In genomic region chr17:1025733-1026598, GRCh38 we compare ENCODE assay signal across 21 cellular contexts. TPM values are rescaled to one million over a fixed set of nuclear protein-coding genes. Genes with fewer than 3 reads are reported as not detected.
DNase-seq lines count a peak whose midpoint lies in the region; ATAC-seq and TF ChIP-seq lines count a peak whose summit lies in the region.
"Had no signal": no experiment of that assay in that cellular context is flagged by ENCODE, and none has a peak within 500 bp of the region (broad histone marks: within the 10 kb centered on the region; RNA-seq: fewer than 3 reads in every experiment).

No MANE protein-coding gene starts in this region.

- H3K14ac ChIP-seq in mesenchymal stem cell (ENCODE audit: low read length in 2 of 2), result no peak overlapping the region

- no peak overlapping the region for H3K4me3 ChIP-seq in CD4-positive, alpha-beta memory T cell (ENCODE audit: low read length in 2 of 2)
- H3K4me3 ChIP-seq in osteoblast (ENCODE audit: insufficient read depth, low read length) (no peak overlapping the region), mesenchymal stem cell (ENCODE audit: insufficient read depth in 1 of 2, low read depth in 1 of 2, low read length in 2 of 2) (no peak overlapping the region)
- H3K4me3 ChIP-seq: A549, Peyer's patch had no signal

- no peak overlapping the region for H3K9ac ChIP-seq in mesenchymal stem cell (ENCODE audit: low read length)

- whole genome bisulfite sequencing in mesenchymal stem cell, result 90% methylated on average over 30 of the region's 30 CpGs

- peak overlapping the region in 5 of 7 donors; percentile 40 to 88 (median 70) for H3K27ac Mint-ChIP-seq in CD4-positive, alpha-beta memory T cell
- H3K27ac Mint-ChIP-seq in WTC11 (peak overlapping the region; percentile 84), endothelial cell (ENCODE audit: unreplicated experiment) (no peak overlapping the region)
- H3K27ac Mint-ChIP-seq: CD8-positive, alpha-beta T cell had no signal

- no peak overlapping the region for H3K23ac ChIP-seq in mesenchymal stem cell (ENCODE audit: low read length in 2 of 2)

- no peaks in the 10 kb centered on the region for H3K9me3 Mint-ChIP-seq in CD4-positive, alpha-beta memory T cell
- no peaks in the 10 kb centered on the region for H3K9me3 Mint-ChIP-seq in WTC11
- H3K9me3 Mint-ChIP-seq in endothelial cell (ENCODE audit: unreplicated experiment), result no peaks in the 10 kb centered on the region
- H3K9me3 Mint-ChIP-seq: CD8-positive, alpha-beta T cell had no signal

- H3K4me1 ChIP-seq in CD4-positive, alpha-beta memory T cell (ENCODE audit: insufficient read depth, low read length), result no peaks in the 10 kb centered on the region
- H3K4me1 ChIP-seq in osteoblast (ENCODE audit: insufficient read depth, low read length) (peaks cover 10% of the 10 kb centered on the region), mesenchymal stem cell (ENCODE audit: control insufficient read depth, insufficient read depth, low read depth, low read length) (peaks cover 27% of the 10 kb centered on the region)
- H3K4me1 ChIP-seq: A549 had no signal

- no peaks in the 10 kb centered on the region for H3K4me1 Mint-ChIP-seq in CD4-positive, alpha-beta memory T cell
- H3K4me1 Mint-ChIP-seq in WTC11, result no peaks in the 10 kb centered on the region
- H3K4me1 Mint-ChIP-seq in endothelial cell (ENCODE audit: unreplicated experiment), result no peaks in the 10 kb centered on the region

- no peak overlapping the region for H3K18ac ChIP-seq in mesenchymal stem cell (ENCODE audit: low read depth in 1 of 2, low read length in 2 of 2)

- TF ChIP-seq CTCF in WTC11 (IDR thresholded peaks at IDR 0.05), result no peak
- no peak for TF ChIP-seq CTCF in endothelial cell (IDR thresholded peaks at IDR 0.05; ENCODE audit: unreplicated experiment)
- no peak for TF ChIP-seq CTCF in osteoblast (IDR thresholded peaks at IDR 0.05; ENCODE audit: extremely low read depth, low read depth, low read length)

- no peak overlapping the region for H2BK15ac ChIP-seq in mesenchymal stem cell (ENCODE audit: low read depth, poor library complexity, severe bottlenecking)

- H3K4ac ChIP-seq in mesenchymal stem cell (ENCODE audit: low read depth in 1 of 2, low read length in 2 of 2), result no peak overlapping the region

- H4K20me1 ChIP-seq in osteoblast (ENCODE audit: insufficient read depth, low read length), result peaks cover 14% of the 10 kb centered on the region

- H2BK12ac ChIP-seq in mesenchymal stem cell (ENCODE audit: low read length in 2 of 2), result no peak overlapping the region

- in situ Hi-C loops in G401 (cut with HindIII; ENCODE audit: low sequenced_read_pairs), result no loop called here

- H3K79me2 ChIP-seq in osteoblast (ENCODE audit: insufficient read depth, low read length), result peaks cover 14% of the 10 kb centered on the region

- POLR2A ChIA-PET in CD4-positive, alpha-beta memory T cell (lab: Charles Lee; ENCODE audit: partially characterized antibody), result no interaction called here
- POLR2A ChIA-PET in WTC11 (lab: Charles Lee), result no interaction called here

- H4K8ac ChIP-seq in mesenchymal stem cell (ENCODE audit: low read length), result no peak overlapping the region

- H3K4me2 ChIP-seq in osteoblast (ENCODE audit: insufficient read depth, low read length) (no peak overlapping the region), mesenchymal stem cell (ENCODE audit: low read length, poor library complexity, severe bottlenecking) (no peak overlapping the region)
- H3K4me2 ChIP-seq: A549 had no signal

- H3K27me3 ChIP-seq in CD4-positive, alpha-beta memory T cell (ENCODE audit: insufficient read depth, low read length), result no peaks in the 10 kb centered on the region
- H3K27me3 ChIP-seq in osteoblast (ENCODE audit: insufficient read depth, low read length) (no peaks in the 10 kb centered on the region), mesenchymal stem cell (ENCODE audit: control insufficient read depth in 1 of 2, insufficient read depth in 1 of 2, low read length in 2 of 2) (no peaks in the 10 kb centered on the region)
- H3K27me3 ChIP-seq: Peyer's patch had no signal

- CTCF ChIA-PET in CD4-positive, alpha-beta memory T cell (lab: Charles Lee; ENCODE audit: partially characterized antibody), result no interaction called here
- CTCF ChIA-PET in WTC11 (lab: Charles Lee), result interaction anchor here (1.9 kb wide), 1 partner anchor 30 kb away, joined by 10 read pairs; no protein-coding TSS in a partner anchor

- H2AFZ ChIP-seq in osteoblast (ENCODE audit: low read length) (no peak overlapping the region), mesenchymal stem cell (ENCODE audit: low read depth, low read length) (no peak overlapping the region)

- H3K27me3 Mint-ChIP-seq in CD4-positive, alpha-beta memory T cell, result no peaks in the 10 kb centered on the region
- H3K27me3 Mint-ChIP-seq in WTC11 (ENCODE audit: low read depth), result peaks cover 4% of the 10 kb centered on the region
- H3K27me3 Mint-ChIP-seq in endothelial cell (ENCODE audit: unreplicated experiment), result peaks cover 3% of the 10 kb centered on the region

- no peak overlapping the region for H2AK5ac ChIP-seq in mesenchymal stem cell (ENCODE audit: low read length, severe bottlenecking)

- H3K4me3 Mint-ChIP-seq in CD4-positive, alpha-beta memory T cell, result no peak overlapping the region
- H3K4me3 Mint-ChIP-seq in WTC11, result no peak overlapping the region
- H3K4me3 Mint-ChIP-seq in endothelial cell (ENCODE audit: unreplicated experiment), result peak overlapping the region; percentile 9
- H3K4me3 Mint-ChIP-seq: CD8-positive, alpha-beta T cell had no signal

- DNase-seq in CD4-positive, alpha-beta memory T cell, result no peak
- DNase-seq in WTC11 (ENCODE audit: low spot score) (no peak), endothelial cell (ENCODE audit: low spot score) (no peak), osteoblast (ENCODE audit: insufficient read length, low spot score, missing footprints) (peak; percentile 86), mesenchymal stem cell (no peak), G401 (ENCODE audit: low spot score) (no peak)
- DNase-seq: Calu3; CD8-positive, alpha-beta T cell; DMS53; Kasumi-1; MM.1S; NCI-H1092; NCI-H1436 treated with DMSO at 0.1 percent for 48 hours; NCI-H2029; NCI-H2171 treated with DMSO at 0.1 percent for 48 hours; NCI-H446; Peyer's patch; Right ventricle myocardium superior had no signal

- no peak for ATAC-seq in WTC11
- ATAC-seq in HG02623 (IDR thresholded peaks at IDR 0.05; ENCODE audit: unreplicated experiment), result no peak
- no peak for ATAC-seq in HG03565 (IDR thresholded peaks at IDR 0.05; ENCODE audit: unreplicated experiment)
- ATAC-seq: A549; CD8-positive, alpha-beta T cell had no signal

- no peak overlapping the region for H2BK5ac ChIP-seq in mesenchymal stem cell (ENCODE audit: low read depth, low read length, poor library complexity, severe bottlenecking)

- H3K36me3 ChIP-seq in CD4-positive, alpha-beta memory T cell (ENCODE audit: insufficient read depth, low read length), result no peaks in the 10 kb centered on the region
- H3K36me3 ChIP-seq in osteoblast (ENCODE audit: insufficient read depth, low read length) (no peaks in the 10 kb centered on the region), mesenchymal stem cell (ENCODE audit: control insufficient read depth in 1 of 2, insufficient read depth in 2 of 2, low read depth in 1 of 2, low read length in 2 of 2) (peaks cover 23 to 78% of the 10 kb centered on the region in 2 experiments)

- H2BK120ac ChIP-seq in mesenchymal stem cell (ENCODE audit: low read depth, low read length), result no peak overlapping the region

- H3K36me3 Mint-ChIP-seq in CD4-positive, alpha-beta memory T cell, result peaks cover 5 to 6% of the 10 kb centered on the region in 2 donors
- H3K36me3 Mint-ChIP-seq in WTC11, result no peaks in the 10 kb centered on the region
- peaks cover 5% of the 10 kb centered on the region for H3K36me3 Mint-ChIP-seq in endothelial cell (ENCODE audit: low read depth, unreplicated experiment)

- peaks cover 51% of the 10 kb centered on the region for H3K79me1 ChIP-seq in mesenchymal stem cell (replicated peaks; ENCODE audit: low read length, poor library complexity, severe bottlenecking)

- intact Hi-C loops in CD4-positive, alpha-beta memory T cell (cut with micrococcal nuclease), result no loop called here

- H3K9me3 ChIP-seq in CD4-positive, alpha-beta memory T cell (ENCODE audit: control insufficient read depth in 1 of 2, low read length in 2 of 2), result no peaks in the 10 kb centered on the region
- no peaks in the 10 kb centered on the region for H3K9me3 ChIP-seq in osteoblast (ENCODE audit: low read depth, low read length)
- H3K9me3 ChIP-seq in mesenchymal stem cell (ENCODE audit: control insufficient read depth, low read length), result no peaks in the 10 kb centered on the region
- H3K9me3 ChIP-seq: A549, Peyer's patch had no signal

- H3K27ac ChIP-seq in CD4-positive, alpha-beta memory T cell (ENCODE audit: low read depth, low read length), result no peak overlapping the region
- H3K27ac ChIP-seq in osteoblast (ENCODE audit: low read depth, low read length), result no peak overlapping the region
- no peak overlapping the region for H3K27ac ChIP-seq in mesenchymal stem cell (ENCODE audit: low read length, poor library complexity, severe bottlenecking)
- H3K27ac ChIP-seq: A549 had no signal

- H4K91ac ChIP-seq in mesenchymal stem cell (ENCODE audit: low read length), result no peak overlapping the region

TF ChIP-seq in WTC11, 78 proteins besides CTCF, POLR2A, EP300 and RAD21:
- TF ChIP-seq FOXP1 (CRISPR knock-in tag; IDR thresholded peaks at IDR 0.05; ENCODE audit: borderline replicate concordance) (no peak), ZNF423 (CRISPR knock-in tag; IDR thresholded peaks at IDR 0.05) (no peak), TP53 (CRISPR knock-in tag; IDR thresholded peaks at IDR 0.05) (no peak)

RNA-seq across cellular contexts. Expression of gene TIMM22, which starts 29.0 kb away (rescaled TPM):
- 10 to 100 TPM; 12.3 to 13.2 TPM for total RNA-seq in CD4-positive, alpha-beta memory T cell
- 10 to 100 TPM; 23.0 to 26.3 TPM for polyA plus RNA-seq in CD4-positive, alpha-beta memory T cell
- 17.2 to 18.0 TPM (median 17.4 TPM) in 3 replicates for total RNA-seq in WTC11 (2021)
- total RNA-seq in endothelial cell (ENCODE audit: unreplicated experiment), result 17.1 TPM
- 10.5 and 10.6 TPM in 2 replicates for total RNA-seq in osteoblast
- polyA plus RNA-seq in mesenchymal stem cell (2013, experiment 1 of 2), result 14.9 TPM
- polyA plus RNA-seq in mesenchymal stem cell (2013, experiment 2 of 2), result 15.8 TPM
- 25.9 and 27.4 TPM in 2 replicates for total RNA-seq in G401 (2014; rRNA removed; shearing (Covaris generic))

RNA-seq across cellular contexts. Expression of gene NXN, which starts 46.4 kb away (rescaled TPM):
- total RNA-seq in CD4-positive, alpha-beta memory T cell, result 1 to 10 TPM in 1 of 2 experiments, under 1 TPM in 1; 0.55 to 1.5 TPM
- polyA plus RNA-seq in CD4-positive, alpha-beta memory T cell, result 1 to 10 TPM; 2.3 to 2.7 TPM
- total RNA-seq in WTC11 (2021) (96.8 to 100 TPM (median 98.7 TPM) in 3 replicates), endothelial cell (ENCODE audit: unreplicated experiment) (53.9 TPM), osteoblast (60.7 and 68.8 TPM in 2 replicates)
- 83.3 TPM for polyA plus RNA-seq in mesenchymal stem cell (2013, experiment 1 of 2)
- 82.4 TPM for polyA plus RNA-seq in mesenchymal stem cell (2013, experiment 2 of 2)
- total RNA-seq in G401 (2014; rRNA removed; shearing (Covaris generic)), result 133 and 147 TPM in 2 replicates

Comparison
In these comparisons a context has a peak if more than half of its experiments do, and no peak if none do; other contexts are left out.
1. RNA of gene NXN, which starts 46.4 kb away (total RNA-seq): 133 to 147 TPM in G401, 96.8 to 100 TPM in WTC11, 60.7 to 68.8 TPM in osteoblast and 53.9 TPM in endothelial cell (single experiment); 0.55 to 1.5 TPM in CD4-positive, alpha-beta memory T cell; every median in the first group is over 10 times any median in the second.